1 cellular context compared by ENCODE assay signal in the genomic region with DNA sequence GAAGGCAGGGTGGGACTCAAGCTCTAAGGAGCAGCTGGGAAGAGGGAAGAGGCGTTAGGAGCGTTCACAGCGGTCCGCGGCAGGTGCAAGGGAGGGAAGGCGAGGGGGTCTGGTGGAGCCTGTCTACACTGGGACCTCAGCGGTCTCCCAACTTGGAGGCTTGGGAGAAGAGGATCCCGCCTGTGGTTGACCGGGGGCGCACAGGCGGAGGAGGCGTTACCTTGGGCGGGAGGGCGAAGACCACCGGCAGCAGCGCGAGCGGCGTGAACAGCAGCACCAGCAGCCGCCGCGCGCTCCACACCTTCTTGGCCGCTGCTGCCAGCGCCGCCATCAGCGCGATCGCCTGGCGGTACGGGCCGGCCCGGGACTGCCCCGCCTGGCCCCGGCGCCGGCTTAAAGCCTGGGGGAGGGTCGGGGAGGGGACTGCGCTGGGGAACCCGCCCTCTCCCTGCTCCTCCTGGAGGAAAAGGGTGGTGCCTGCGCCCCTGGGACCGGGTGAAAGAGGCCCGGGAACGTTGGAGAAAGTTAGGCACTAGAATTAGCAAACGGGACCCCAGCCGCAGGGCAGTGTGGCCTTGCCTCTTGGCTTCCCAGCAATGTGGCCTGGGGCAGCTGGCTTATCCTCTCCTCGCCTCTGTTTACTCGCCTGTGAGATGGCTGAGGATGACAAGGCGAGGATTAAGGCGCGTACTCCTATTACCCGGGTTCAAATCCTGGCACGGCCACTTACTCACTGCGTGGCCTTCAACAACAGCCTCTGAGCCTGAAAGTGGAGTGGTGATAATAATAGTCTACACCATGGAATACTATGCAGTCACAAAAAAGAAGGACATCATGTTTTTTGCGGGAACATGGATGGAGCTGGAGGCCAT.
TF ChIP-seq lines count a peak whose summit lies in the region.

A gene with protein sequence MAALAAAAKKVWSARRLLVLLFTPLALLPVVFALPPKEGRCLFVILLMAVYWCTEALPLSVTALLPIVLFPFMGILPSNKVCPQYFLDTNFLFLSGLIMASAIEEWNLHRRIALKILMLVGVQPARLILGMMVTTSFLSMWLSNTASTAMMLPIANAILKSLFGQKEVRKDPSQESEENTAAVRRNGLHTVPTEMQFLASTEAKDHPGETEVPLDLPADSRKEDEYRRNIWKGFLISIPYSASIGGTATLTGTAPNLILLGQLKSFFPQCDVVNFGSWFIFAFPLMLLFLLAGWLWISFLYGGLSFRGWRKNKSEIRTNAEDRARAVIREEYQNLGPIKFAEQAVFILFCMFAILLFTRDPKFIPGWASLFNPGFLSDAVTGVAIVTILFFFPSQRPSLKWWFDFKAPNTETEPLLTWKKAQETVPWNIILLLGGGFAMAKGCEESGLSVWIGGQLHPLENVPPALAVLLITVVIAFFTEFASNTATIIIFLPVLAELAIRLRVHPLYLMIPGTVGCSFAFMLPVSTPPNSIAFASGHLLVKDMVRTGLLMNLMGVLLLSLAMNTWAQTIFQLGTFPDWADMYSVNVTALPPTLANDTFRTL (minus strand): TSS at position 369 of the 872 bp plus-strand sequence. CDS start 38 bp downstream, at position 331.

TF ChIP-seq in HepG2, 621 proteins besides CTCF, POLR2A, EP300 and RAD21 (continued from another document):
- TF ChIP-seq, protein P1, sequence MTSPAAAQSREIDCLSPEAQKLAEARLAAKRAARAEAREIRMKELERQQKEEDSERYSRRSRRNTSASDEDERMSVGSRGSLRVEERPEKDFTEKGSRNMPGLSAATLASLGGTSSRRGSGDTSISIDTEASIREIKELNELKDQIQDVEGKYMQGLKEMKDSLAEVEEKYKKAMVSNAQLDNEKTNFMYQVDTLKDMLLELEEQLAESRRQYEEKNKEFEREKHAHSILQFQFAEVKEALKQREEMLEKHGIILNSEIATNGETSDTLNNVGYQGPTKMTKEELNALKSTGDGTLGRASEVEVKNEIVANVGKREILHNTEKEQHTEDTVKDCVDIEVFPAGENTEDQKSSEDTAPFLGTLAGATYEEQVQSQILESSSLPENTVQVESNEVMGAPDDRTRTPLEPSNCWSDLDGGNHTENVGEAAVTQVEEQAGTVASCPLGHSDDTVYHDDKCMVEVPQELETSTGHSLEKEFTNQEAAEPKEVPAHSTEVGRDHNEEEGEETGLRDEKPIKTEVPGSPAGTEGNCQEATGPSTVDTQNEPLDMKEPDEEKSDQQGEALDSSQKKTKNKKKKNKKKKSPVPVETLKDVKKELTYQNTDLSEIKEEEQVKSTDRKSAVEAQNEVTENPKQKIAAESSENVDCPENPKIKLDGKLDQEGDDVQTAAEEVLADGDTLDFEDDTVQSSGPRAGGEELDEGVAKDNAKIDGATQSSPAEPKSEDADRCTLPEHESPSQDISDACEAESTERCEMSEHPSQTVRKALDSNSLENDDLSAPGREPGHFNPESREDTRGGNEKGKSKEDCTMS (CRISPR knock-in tag; conservative IDR thresholded peaks at IDR 0.05): no peak
- TF ChIP-seq, protein P2, sequence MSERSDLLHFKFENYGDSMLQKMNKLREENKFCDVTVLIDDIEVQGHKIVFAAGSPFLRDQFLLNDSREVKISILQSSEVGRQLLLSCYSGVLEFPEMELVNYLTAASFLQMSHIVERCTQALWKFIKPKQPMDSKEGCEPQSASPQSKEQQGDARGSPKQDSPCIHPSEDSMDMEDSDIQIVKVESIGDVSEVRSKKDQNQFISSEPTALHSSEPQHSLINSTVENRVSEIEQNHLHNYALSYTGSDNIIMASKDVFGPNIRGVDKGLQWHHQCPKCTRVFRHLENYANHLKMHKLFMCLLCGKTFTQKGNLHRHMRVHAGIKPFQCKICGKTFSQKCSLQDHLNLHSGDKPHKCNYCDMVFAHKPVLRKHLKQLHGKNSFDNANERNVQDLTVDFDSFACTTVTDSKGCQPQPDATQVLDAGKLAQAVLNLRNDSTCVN (CRISPR knock-in tag; IDR thresholded peaks at IDR 0.05; ENCODE audit: borderline replicate concordance): no peak; the same call in 1 of the 2 replicates
- TF ChIP-seq, protein P3, sequence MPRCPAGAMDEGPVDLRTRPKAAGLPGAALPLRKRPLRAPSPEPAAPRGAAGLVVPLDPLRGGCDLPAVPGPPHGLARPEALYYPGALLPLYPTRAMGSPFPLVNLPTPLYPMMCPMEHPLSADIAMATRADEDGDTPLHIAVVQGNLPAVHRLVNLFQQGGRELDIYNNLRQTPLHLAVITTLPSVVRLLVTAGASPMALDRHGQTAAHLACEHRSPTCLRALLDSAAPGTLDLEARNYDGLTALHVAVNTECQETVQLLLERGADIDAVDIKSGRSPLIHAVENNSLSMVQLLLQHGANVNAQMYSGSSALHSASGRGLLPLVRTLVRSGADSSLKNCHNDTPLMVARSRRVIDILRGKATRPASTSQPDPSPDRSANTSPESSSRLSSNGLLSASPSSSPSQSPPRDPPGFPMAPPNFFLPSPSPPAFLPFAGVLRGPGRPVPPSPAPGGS (CRISPR knock-in tag; IDR thresholded peaks at IDR 0.05): peak; percentile 93
- no peak for TF ChIP-seq SP1 (IDR thresholded peaks at IDR 0.05)
- peak; percentile 65 for TF ChIP-seq SP1 (CRISPR knock-in tag; IDR thresholded peaks at IDR 0.05)
- TF ChIP-seq MIER2 (CRISPR knock-in tag; IDR thresholded peaks at IDR 0.05): no peak
- peak; percentile 49; the same call in 1 of the 2 replicates for TF ChIP-seq ZNF556 (CRISPR knock-in tag; IDR thresholded peaks at IDR 0.05; ENCODE audit: borderline replicate concordance)
- TF ChIP-seq, protein P4, sequence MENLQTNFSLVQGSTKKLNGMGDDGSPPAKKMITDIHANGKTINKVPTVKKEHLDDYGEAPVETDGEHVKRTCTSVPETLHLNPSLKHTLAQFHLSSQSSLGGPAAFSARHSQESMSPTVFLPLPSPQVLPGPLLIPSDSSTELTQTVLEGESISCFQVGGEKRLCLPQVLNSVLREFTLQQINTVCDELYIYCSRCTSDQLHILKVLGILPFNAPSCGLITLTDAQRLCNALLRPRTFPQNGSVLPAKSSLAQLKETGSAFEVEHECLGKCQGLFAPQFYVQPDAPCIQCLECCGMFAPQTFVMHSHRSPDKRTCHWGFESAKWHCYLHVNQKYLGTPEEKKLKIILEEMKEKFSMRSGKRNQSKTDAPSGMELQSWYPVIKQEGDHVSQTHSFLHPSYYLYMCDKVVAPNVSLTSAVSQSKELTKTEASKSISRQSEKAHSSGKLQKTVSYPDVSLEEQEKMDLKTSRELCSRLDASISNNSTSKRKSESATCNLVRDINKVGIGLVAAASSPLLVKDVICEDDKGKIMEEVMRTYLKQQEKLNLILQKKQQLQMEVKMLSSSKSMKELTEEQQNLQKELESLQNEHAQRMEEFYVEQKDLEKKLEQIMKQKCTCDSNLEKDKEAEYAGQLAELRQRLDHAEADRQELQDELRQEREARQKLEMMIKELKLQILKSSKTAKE (CRISPR knock-in tag; IDR thresholded peaks at IDR 0.05; ENCODE audit: borderline replicate concordance): no peak; the same call in 1 of the 2 replicates
- TF ChIP-seq MTA3 (CRISPR knock-in tag; IDR thresholded peaks at IDR 0.05): no peak
- no peak for TF ChIP-seq ZBTB8A (CRISPR knock-in tag; IDR thresholded peaks at IDR 0.05; ENCODE audit: borderline replicate concordance, low read depth)
- TF ChIP-seq, protein P5, sequence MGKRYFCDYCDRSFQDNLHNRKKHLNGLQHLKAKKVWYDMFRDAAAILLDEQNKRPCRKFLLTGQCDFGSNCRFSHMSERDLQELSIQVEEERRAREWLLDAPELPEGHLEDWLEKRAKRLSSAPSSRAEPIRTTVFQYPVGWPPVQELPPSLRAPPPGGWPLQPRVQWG (CRISPR knock-in tag; IDR thresholded peaks at IDR 0.05; ENCODE audit: borderline replicate concordance, low read depth): no peak
- TF ChIP-seq, protein P6, sequence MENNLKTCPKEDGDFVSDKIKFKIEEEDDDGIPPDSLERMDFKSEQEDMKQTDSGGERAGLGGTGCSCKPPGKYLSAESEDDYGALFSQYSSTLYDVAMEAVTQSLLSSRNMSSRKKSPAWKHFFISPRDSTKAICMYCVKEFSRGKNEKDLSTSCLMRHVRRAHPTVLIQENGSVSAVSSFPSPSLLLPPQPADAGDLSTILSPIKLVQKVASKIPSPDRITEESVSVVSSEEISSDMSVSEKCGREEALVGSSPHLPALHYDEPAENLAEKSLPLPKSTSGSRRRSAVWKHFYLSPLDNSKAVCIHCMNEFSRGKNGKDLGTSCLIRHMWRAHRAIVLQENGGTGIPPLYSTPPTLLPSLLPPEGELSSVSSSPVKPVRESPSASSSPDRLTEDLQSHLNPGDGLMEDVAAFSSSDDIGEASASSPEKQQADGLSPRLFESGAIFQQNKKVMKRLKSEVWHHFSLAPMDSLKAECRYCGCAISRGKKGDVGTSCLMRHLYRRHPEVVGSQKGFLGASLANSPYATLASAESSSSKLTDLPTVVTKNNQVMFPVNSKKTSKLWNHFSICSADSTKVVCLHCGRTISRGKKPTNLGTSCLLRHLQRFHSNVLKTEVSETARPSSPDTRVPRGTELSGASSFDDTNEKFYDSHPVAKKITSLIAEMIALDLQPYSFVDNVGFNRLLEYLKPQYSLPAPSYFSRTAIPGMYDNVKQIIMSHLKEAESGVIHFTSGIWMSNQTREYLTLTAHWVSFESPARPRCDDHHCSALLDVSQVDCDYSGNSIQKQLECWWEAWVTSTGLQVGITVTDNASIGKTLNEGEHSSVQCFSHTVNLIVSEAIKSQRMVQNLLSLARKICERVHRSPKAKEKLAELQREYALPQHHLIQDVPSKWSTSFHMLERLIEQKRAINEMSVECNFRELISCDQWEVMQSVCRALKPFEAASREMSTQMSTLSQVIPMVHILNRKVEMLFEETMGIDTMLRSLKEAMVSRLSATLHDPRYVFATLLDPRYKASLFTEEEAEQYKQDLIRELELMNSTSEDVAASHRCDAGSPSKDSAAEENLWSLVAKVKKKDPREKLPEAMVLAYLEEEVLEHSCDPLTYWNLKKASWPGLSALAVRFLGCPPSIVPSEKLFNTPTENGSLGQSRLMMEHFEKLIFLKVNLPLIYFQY (CRISPR knock-in tag; IDR thresholded peaks at IDR 0.05; ENCODE audit: borderline replicate concordance): peak; percentile 93
- TF ChIP-seq ZNF841 (CRISPR knock-in tag; IDR thresholded peaks at IDR 0.05; ENCODE audit: borderline replicate concordance): no peak
- peak; percentile 64; the same call in 1 of the 2 replicates for TF ChIP-seq ZNF782 (CRISPR knock-in tag; IDR thresholded peaks at IDR 0.05; ENCODE audit: borderline replicate concordance)
- TF ChIP-seq, protein P7, sequence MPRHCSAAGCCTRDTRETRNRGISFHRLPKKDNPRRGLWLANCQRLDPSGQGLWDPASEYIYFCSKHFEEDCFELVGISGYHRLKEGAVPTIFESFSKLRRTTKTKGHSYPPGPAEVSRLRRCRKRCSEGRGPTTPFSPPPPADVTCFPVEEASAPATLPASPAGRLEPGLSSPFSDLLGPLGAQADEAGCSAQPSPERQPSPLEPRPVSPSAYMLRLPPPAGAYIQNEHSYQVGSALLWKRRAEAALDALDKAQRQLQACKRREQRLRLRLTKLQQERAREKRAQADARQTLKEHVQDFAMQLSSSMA (CRISPR knock-in tag; IDR thresholded peaks at IDR 0.05): peak; percentile 77; the same call in 1 of the 2 replicates
- no peak; the same call in 1 of the 2 replicates for TF ChIP-seq SRY (CRISPR knock-in tag; IDR thresholded peaks at IDR 0.05)
- no peak for TF ChIP-seq ZNF333 (CRISPR knock-in tag; IDR thresholded peaks at IDR 0.05; ENCODE audit: borderline replicate concordance)
- TF ChIP-seq SALL1 (CRISPR knock-in tag; IDR thresholded peaks at IDR 0.05): peak; percentile 61
- TF ChIP-seq ZNF891 (CRISPR knock-in tag; IDR thresholded peaks at IDR 0.05): peak; percentile 79; the same call in 1 of the 2 replicates
- TF ChIP-seq REPIN1 (CRISPR knock-in tag; IDR thresholded peaks at IDR 0.05; ENCODE audit: borderline replicate concordance, low read depth): peak; percentile 79; the same call in 1 of the 2 replicates
- peak; percentile 94 for TF ChIP-seq ZBTB7B (CRISPR knock-in tag; IDR thresholded peaks at IDR 0.05)
- no peak; the same call in 1 of the 2 replicates for TF ChIP-seq ESRRA (CRISPR knock-in tag; IDR thresholded peaks at IDR 0.05; ENCODE audit: low read depth)
- TF ChIP-seq SP4 (CRISPR knock-in tag; IDR thresholded peaks at IDR 0.05): peak; percentile 57; the same call in 1 of the 2 replicates
- TF ChIP-seq ZNF44 (CRISPR knock-in tag; IDR thresholded peaks at IDR 0.05): 0 out of 2 replicates have a peak, but pooled peaks have one; percentile 50
- 0 out of 2 replicates have a peak, but pooled peaks have one; percentile 13 for TF ChIP-seq NFE2L2 (IDR thresholded peaks at IDR 0.05; ENCODE audit: low read length)
- TF ChIP-seq FOXA1 (IDR thresholded peaks at IDR 0.05): no peak
- TF ChIP-seq FOXA1 (CRISPR knock-in tag; IDR thresholded peaks at IDR 0.05): peak; percentile 75
- TF ChIP-seq EZH2 (conservative IDR thresholded peaks at IDR 0.05; ENCODE audit: low read depth, low read length): no peak
- no peak for TF ChIP-seq ZBTB21 (CRISPR knock-in tag; IDR thresholded peaks at IDR 0.05)
- no peak for TF ChIP-seq ZNF253 (CRISPR knock-in tag; IDR thresholded peaks at IDR 0.05; ENCODE audit: borderline replicate concordance)
- no peak for TF ChIP-seq DDIT3 (CRISPR knock-in tag; IDR thresholded peaks at IDR 0.05)
- peak; percentile 100 for TF ChIP-seq POLR2G (IDR thresholded peaks at IDR 0.05; ENCODE audit: low read depth, low read length)
- TF ChIP-seq ZFP41 (CRISPR knock-in tag; IDR thresholded peaks at IDR 0.05; ENCODE audit: borderline replicate concordance): peak; percentile 78
- no peak for TF ChIP-seq NFATC3 (CRISPR knock-in tag; IDR thresholded peaks at IDR 0.05)
- peak; percentile 75 for TF ChIP-seq GABPB1 (CRISPR knock-in tag; IDR thresholded peaks at IDR 0.05)
- TF ChIP-seq ZNF619 (CRISPR knock-in tag; IDR thresholded peaks at IDR 0.05): peak; percentile 95
- peak; percentile 20; the same call in 1 of the 2 replicates for TF ChIP-seq MLX (CRISPR knock-in tag; IDR thresholded peaks at IDR 0.05)
- TF ChIP-seq MBNL3 (CRISPR knock-in tag; conservative IDR thresholded peaks at IDR 0.05): no peak
- TF ChIP-seq EEA1 (CRISPR knock-in tag; IDR thresholded peaks at IDR 0.05; ENCODE audit: borderline replicate concordance): peak; percentile 98; the same call in 1 of the 2 replicates
- no peak for TF ChIP-seq ZNF672 (CRISPR knock-in tag; IDR thresholded peaks at IDR 0.05)
- TF ChIP-seq SRSF9 (IDR thresholded peaks at IDR 0.05; ENCODE audit: borderline replicate concordance, insufficient read depth, low read depth, low read length, poor library complexity, severe bottlenecking): no peak
- TF ChIP-seq PCBP2 (optimal IDR thresholded peaks at IDR 0.05; ENCODE audit: low read depth, low read length, poor library complexity, severe bottlenecking): no peak
